31 cellular contexts compared by ENCODE assay signal in genomic region chr1:187838335-187839293, GRCh38.
A peak's percentile ranks its signal among the peaks of the same experiment; 100 is the strongest.
DNase-seq lines count a peak whose midpoint lies in the region; ATAC-seq, FAIRE-seq and TF ChIP-seq lines count a peak whose summit lies in the region.
"Had no signal": no experiment of that assay in that cellular context is flagged by ENCODE, and none has a peak within 500 bp of the region (broad histone marks: within the 10 kb centered on the region; RNA-seq: fewer than 3 reads in every experiment).

No MANE protein-coding gene starts in this region.

- no peak overlapping the region for H3K4me3 ChIP-seq in GM12878
- H3K4me3 ChIP-seq: mucosa of descending colon, suprapubic skin had no signal

- no peaks in the 10 kb centered on the region for H3K4me1 ChIP-seq in GM12878 (ENCODE audit: control insufficient read depth, insufficient read depth, low read length)
- H3K4me1 ChIP-seq: suprapubic skin had no signal

- SMC1A ChIA-PET in GM12878 (lab: Charles Lee; ENCODE audit: uncharacterized antibody, unreplicated experiment): no interaction called here

- H3K27ac Mint-ChIP-seq in neural crest cell (ENCODE audit: unreplicated experiment): peak overlapping the region; percentile 70
- H3K27ac Mint-ChIP-seq in CD4-positive, alpha-beta T cell: no peak overlapping the region
- H3K27ac Mint-ChIP-seq: activated naive CD8-positive, alpha-beta T cell treated with anti-CD3 and anti-CD28 coated beads, Interleukin-2, amount 10 ng/mL, durations not matched to agents 7 days and 5 days; B cell; dendritic cell treated with granulocyte-macrophage colony-stimulating factor and Interleukin-4, amounts not matched to agents 40 ng/mL and 50 ng/mL, for 4 days; natural killer cell; stimulated activated naive B cell treated with anti-CD40 and anti-IgM and Interleukin-4, amounts not matched to agents 10 μg/mL and 1 μg/mL and 100 μg/mL, for 72 hours; WTC11 had no signal

- DNase-seq in GM12878 (ENCODE audit: low read depth, low spot score) (no peak), neural crest cell (ENCODE audit: low read depth, low spot score) (no peak), SW480 (ENCODE audit: low spot score) (no peak)
- DNase-seq in CD4-positive, alpha-beta T cell: no peak
- DNase-seq: activated CD4-positive, alpha-beta T cell treated with anti-CD3 and anti-CD28 coated beads, Interleukin-2, amount 50 U/mL, for 1 hour; activated effector memory CD4-positive, alpha-beta T cell treated with anti-CD3 and anti-CD28 coated beads, Interleukin-2, amount 50 U/mL, for 16 hours; activated naive CD8-positive, alpha-beta T cell treated with anti-CD3 and anti-CD28 coated beads, Interleukin-2, amount 10 ng/mL, durations not matched to agents 7 days and 5 days; activated T-cell treated with anti-CD3 and anti-CD28 coated beads, Interleukin-2, amount 50 U/mL, for 1 hour; DMS153; H7; mucosa of descending colon; natural killer cell; NCI-H526 treated with DMSO at 0.1 percent for 48 hours; SIG-M5; stimulated activated naive B cell treated with anti-CD40 and anti-IgM and Interleukin-4, amounts not matched to agents 10 μg/mL and 1 μg/mL and 100 μg/mL, for 72 hours; SW 1271; T1000 had no signal

- no peaks in the 10 kb centered on the region for H3K79me2 ChIP-seq in GM12878 (ENCODE audit: control insufficient read depth, insufficient read depth, low read length)

- peaks cover 8% of the 10 kb centered on the region for H3K4me1 Mint-ChIP-seq in neural crest cell
- no peaks in the 10 kb centered on the region for H3K4me1 Mint-ChIP-seq in CD4-positive, alpha-beta T cell (ENCODE audit: low read depth)
- H3K4me1 Mint-ChIP-seq: activated naive CD8-positive, alpha-beta T cell treated with anti-CD3 and anti-CD28 coated beads, Interleukin-2, amount 10 ng/mL, durations not matched to agents 7 days and 5 days; B cell; central memory CD8-positive, alpha-beta T cell; natural killer cell; stimulated activated naive B cell treated with anti-CD40 and anti-IgM and Interleukin-4, amounts not matched to agents 10 μg/mL and 1 μg/mL and 100 μg/mL, for 72 hours; WTC11 had no signal

- in situ Hi-C loops in GM12878 (cut with MboI): no loop called here

- H3K36me3 ChIP-seq in GM12878 (ENCODE audit: control insufficient read depth in 2 of 2, insufficient read depth in 2 of 2, low read length in 1 of 2): no peaks in the 10 kb centered on the region
- H3K36me3 ChIP-seq: suprapubic skin had no signal

- RAD21 ChIA-PET in GM12878 (lab: Charles Lee; ENCODE audit: unreplicated experiment): no interaction called here

- ATAC-seq in GM21786 (IDR thresholded peaks at IDR 0.05; ENCODE audit: unreplicated experiment): peak; percentile 35
- peak; percentile 44; the same call in 1 of the 3 replicates for ATAC-seq in GM12878
- ATAC-seq in HG03196 (IDR thresholded peaks at IDR 0.05; ENCODE audit: unreplicated experiment): no peak
- no peak for ATAC-seq in CD4-positive, alpha-beta T cell (ENCODE audit: poor library complexity)
- ATAC-seq: esophagus mucosa; mucosa of descending colon; natural killer cell; stimulated activated naive B cell treated with anti-CD40 and anti-IgM and Interleukin-4, amounts not matched to agents 10 μg/mL and 1 μg/mL and 100 μg/mL, for 72 hours; WTC11 had no signal

- no peak overlapping the region for H3K9ac ChIP-seq in GM12878 (ENCODE audit: control insufficient read depth, insufficient read depth, low read length)
- H3K9ac ChIP-seq: KMS-11 had no signal

- H3K27ac ChIP-seq in 22Rv1 (peak overlapping the region; percentile 47), GM12878 (ENCODE audit: control insufficient read depth, insufficient read depth) (no peak overlapping the region)
- no peak overlapping the region for H3K27ac ChIP-seq in CD4-positive, alpha-beta T cell (ENCODE audit: low read depth, low read length)
- H3K27ac ChIP-seq: HL-60, KMS-11, suprapubic skin had no signal

- TF ChIP-seq EP300 in GM12878 (IDR thresholded peaks at IDR 0.05; ENCODE audit: borderline replicate concordance in 1 of 2, control insufficient read depth in 1 of 2, low read depth in 2 of 2, low read length in 2 of 2): no peak

- TF ChIP-seq CTCF in 22Rv1 (IDR thresholded peaks at IDR 0.05) (no peak), GM12878 (IDR thresholded peaks at IDR 0.05 in 2 of 3, conservative IDR thresholded peaks at IDR 0.05 in 1 of 3; ENCODE audit: control insufficient read depth in 2 of 3, extremely low read depth in 1 of 3, insufficient read depth in 1 of 3, low read depth in 3 of 3, low read length in 3 of 3) (no peak), neural crest cell (conservative IDR thresholded peaks at IDR 0.05) (no peak)
- TF ChIP-seq CTCF in CD4-positive, alpha-beta T cell (IDR thresholded peaks at IDR 0.05): no peak

- TF ChIP-seq POLR2A in GM12878 (IDR thresholded peaks at IDR 0.05; ENCODE audit: low read depth, low read length): no peak

- POLR2A ChIA-PET in GM12878 (lab: Charles Lee): no interaction called here
- POLR2A ChIA-PET in CD4-positive, alpha-beta T cell (lab: Charles Lee): no interaction called here

- H2AFZ ChIP-seq in GM12878 (ENCODE audit: control insufficient read depth, low read depth, low read length): no peak overlapping the region

- no peaks in the 10 kb centered on the region for H3K27me3 Mint-ChIP-seq in neural crest cell (ENCODE audit: low read depth)
- no peaks in the 10 kb centered on the region for H3K27me3 Mint-ChIP-seq in CD4-positive, alpha-beta T cell
- H3K27me3 Mint-ChIP-seq: activated naive CD8-positive, alpha-beta T cell treated with anti-CD3 and anti-CD28 coated beads, Interleukin-2, amount 10 ng/mL, durations not matched to agents 7 days and 5 days; B cell; central memory CD8-positive, alpha-beta T cell; dendritic cell treated with granulocyte-macrophage colony-stimulating factor and Interleukin-4, amounts not matched to agents 40 ng/mL and 50 ng/mL, for 4 days; stimulated activated naive B cell treated with anti-CD40 and anti-IgM and Interleukin-4, amounts not matched to agents 10 μg/mL and 1 μg/mL and 100 μg/mL, for 72 hours had no signal

- no peak for TF ChIP-seq RAD21 in GM12878 (IDR thresholded peaks at IDR 0.05; ENCODE audit: insufficient read depth, low read depth, low read length)

- H3K27me3 ChIP-seq in GM12878 (replicated peaks in 1 of 2; ENCODE audit: control insufficient read depth in 2 of 2, insufficient read depth in 2 of 2, low read length in 1 of 2): no peaks in the 10 kb centered on the region
- no peaks in the 10 kb centered on the region for H3K27me3 ChIP-seq in CD4-positive, alpha-beta T cell (ENCODE audit: control insufficient read depth, insufficient read depth, low read length)
- H3K27me3 ChIP-seq: suprapubic skin had no signal

- 21% methylated on average over 7 of the region's 7 CpGs for WGBS in GM12878 (ENCODE audit: insufficient coverage, insufficient replicate concordance, low lambda C conversion rate, missing lambda C conversion rate)

- FAIRE-seq in GM12878 (lab: Jason Lieb, UNC): no peak
- FAIRE-seq: GM12892, keratinocyte, RCC 7860 had no signal

- no peaks in the 10 kb centered on the region for H3K36me3 Mint-ChIP-seq in neural crest cell (ENCODE audit: low read depth)
- H3K36me3 Mint-ChIP-seq in CD4-positive, alpha-beta T cell (ENCODE audit: low read depth): no peaks in the 10 kb centered on the region
- H3K36me3 Mint-ChIP-seq: activated naive CD8-positive, alpha-beta T cell treated with anti-CD3 and anti-CD28 coated beads, Interleukin-2, amount 10 ng/mL, durations not matched to agents 7 days and 5 days; stimulated activated naive B cell treated with anti-CD40 and anti-IgM and Interleukin-4, amounts not matched to agents 10 μg/mL and 1 μg/mL and 100 μg/mL, for 72 hours had no signal

- no peak overlapping the region for H3K4me2 ChIP-seq in GM12878 (ENCODE audit: control insufficient read depth, insufficient read depth)
- H3K4me2 ChIP-seq: KMS-11 had no signal

- no TSS peak for BruUV-seq in GM12878 (replicated peaks; lab: Mats Ljungman, UMichigan)

- H3K9me3 Mint-ChIP-seq in neural crest cell: peaks cover 8% of the 10 kb centered on the region
- peaks cover 7% of the 10 kb centered on the region for H3K9me3 Mint-ChIP-seq in CD4-positive, alpha-beta T cell

- CTCF ChIA-PET in GM12878 (lab: Yijun Ruan, JAX): no interaction called here
- CTCF ChIA-PET in CD4-positive, alpha-beta T cell (lab: Charles Lee): no interaction called here

- H3K4me3 Mint-ChIP-seq in neural crest cell: no peak overlapping the region
- H3K4me3 Mint-ChIP-seq in CD4-positive, alpha-beta T cell: no peak overlapping the region
- H3K4me3 Mint-ChIP-seq: activated naive CD8-positive, alpha-beta T cell treated with anti-CD3 and anti-CD28 coated beads, Interleukin-2, amount 10 ng/mL, durations not matched to agents 7 days and 5 days; B cell; central memory CD8-positive, alpha-beta T cell; dendritic cell treated with granulocyte-macrophage colony-stimulating factor and Interleukin-4, amounts not matched to agents 40 ng/mL and 50 ng/mL, for 4 days; natural killer cell; stimulated activated naive B cell treated with anti-CD40 and anti-IgM and Interleukin-4, amounts not matched to agents 10 μg/mL and 1 μg/mL and 100 μg/mL, for 72 hours; WTC11 had no signal

- H4K20me1 ChIP-seq in GM12878 (ENCODE audit: control insufficient read depth, insufficient read depth): no peaks in the 10 kb centered on the region

- no peaks in the 10 kb centered on the region for H3K9me3 ChIP-seq in GM12878 (replicated peaks; ENCODE audit: control insufficient read depth, insufficient read depth, low read length)
- H3K9me3 ChIP-seq in CD4-positive, alpha-beta T cell (ENCODE audit: control insufficient read depth, low read length): peaks cover 4% of the 10 kb centered on the region
- H3K9me3 ChIP-seq: suprapubic skin had no signal

- intact Hi-C loops in GM12878 (cut with micrococcal nuclease; ENCODE audit: unreplicated experiment): no loop called here
- intact Hi-C loops in CD4-positive, alpha-beta T cell (cut with DNase I, micrococcal nuclease): no loop called here

TF ChIP-seq in GM12878, 131 proteins besides CTCF, POLR2A, EP300 and RAD21:
- TF ChIP-seq TARDBP (IDR thresholded peaks at IDR 0.05; ENCODE audit: borderline replicate concordance) (no peak), HCFC1 (IDR thresholded peaks at IDR 0.05; ENCODE audit: low read length) (no peak), CEBPB (IDR thresholded peaks at IDR 0.05; ENCODE audit: borderline replicate concordance in 1 of 2, low read depth in 2 of 2, low read length in 2 of 2) (no peak)

Comparison
In these comparisons a context has a peak if more than half of its experiments do, and no peak if none do; other contexts are left out.
1. ATAC-seq: peak in GM21786 (single experiment) and GM12878 (single experiment); none in HG03196 (single experiment) and CD4-positive, alpha-beta T cell (single experiment).